In genomic region chr11:115383431-115383830, GRCh38 we compare ENCODE assay signal across 24 cellular contexts.
"Had no signal": no experiment of that assay in that cellular context is flagged by ENCODE, and none has a peak within 500 bp of the region (broad histone marks: within the 10 kb centered on the region; RNA-seq: fewer than 3 reads in every experiment).

No MANE protein-coding gene starts in this region.

- H3K4me3 ChIP-seq: coronary artery, dorsolateral prefrontal cortex, esophagus muscularis mucosa, gastroesophageal sphincter, heart right ventricle, left lung, lower lobe of right lung, mucosa of descending colon had no signal

- H3K27ac Mint-ChIP-seq: mesothelial cell of epicardium, naive B cell had no signal

- H3K36me3 Mint-ChIP-seq: mesothelial cell of epicardium, naive B cell had no signal

- H3K36me3 ChIP-seq: esophagus muscularis mucosa, gastroesophageal sphincter, heart right ventricle, left lung, lower lobe of right lung had no signal

- H3K27ac ChIP-seq: coronary artery, dorsolateral prefrontal cortex, esophagus muscularis mucosa, foreskin keratinocyte, gastroesophageal sphincter, heart right ventricle, left lung, lower lobe of right lung had no signal

- H3K27me3 ChIP-seq: dorsolateral prefrontal cortex, esophagus muscularis mucosa, foreskin keratinocyte, gastroesophageal sphincter, left lung had no signal

- H3K4me1 ChIP-seq: esophagus muscularis mucosa, foreskin keratinocyte, gastroesophageal sphincter, left lung, lower lobe of right lung had no signal

- H3K9me3 ChIP-seq: esophagus muscularis mucosa, gastroesophageal sphincter, heart right ventricle, left lung, lower lobe of right lung, mucosa of descending colon had no signal

- H3K4me1 Mint-ChIP-seq: naive B cell had no signal

- H3K9me3 Mint-ChIP-seq: mesothelial cell of epicardium had no signal

- FAIRE-seq: colon, endothelial cell of umbilical vein, frontal cortex, islet of Langerhans, keratinocyte had no signal

- ATAC-seq: foreskin keratinocyte, gastroesophageal sphincter, heart right ventricle, left cardiac atrium, left lung, lower lobe of right lung, mucosa of descending colon had no signal

- DNase-seq: dermis blood vessel endothelial cell; dorsolateral prefrontal cortex; effector CD4-positive, alpha-beta T cell; effector memory CD4-positive, alpha-beta T cell; foreskin keratinocyte; head of caudate nucleus; heart right ventricle; hippocampal formation; left cardiac atrium; left lung; left ventricle myocardium superior; lower lobe of right lung; mesenchymal stem cell; mucosa of descending colon; naive B cell had no signal

- H3K4me3 Mint-ChIP-seq: mesothelial cell of epicardium, naive B cell had no signal
